In the genomic region with DNA sequence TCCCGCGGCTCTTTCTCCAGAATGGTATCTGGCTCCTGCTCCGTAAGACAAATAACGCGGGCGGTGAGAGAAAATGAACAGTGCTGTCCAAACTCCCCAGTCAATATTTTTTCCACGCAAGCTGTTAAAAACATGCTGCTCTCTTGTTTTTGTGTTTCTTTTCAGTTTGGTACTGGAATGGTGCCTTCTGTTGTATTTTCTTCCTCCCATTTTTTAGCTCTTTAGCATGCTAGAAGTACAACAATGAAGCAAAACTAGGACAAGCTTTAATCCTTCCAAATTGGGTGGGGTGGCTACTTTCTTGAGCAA, we compare ENCODE assay signal across 8 cellular contexts. TPM values are rescaled to one million over a fixed set of nuclear protein-coding genes. Genes with fewer than 3 reads are reported as not detected.
A peak's percentile ranks its signal among the peaks of the same experiment; 100 is the strongest.
DNase-seq lines count a peak whose midpoint lies in the region; ATAC-seq, FAIRE-seq and TF ChIP-seq lines count a peak whose summit lies in the region.

No MANE protein-coding gene starts in this region.

- H3K4me1 ChIP-seq in gastrocnemius medialis: peaks cover 11 to 14% of the 10 kb centered on the region in 2 donors

- H3K9me3 Mint-ChIP-seq in T-cell: no peaks in the 10 kb centered on the region
- peaks cover 11% of the 10 kb centered on the region for H3K9me3 Mint-ChIP-seq in glutamatergic neuron (ENCODE audit: unreplicated experiment)

- DNase-seq in Right ventricle myocardium inferior (ENCODE audit: missing footprints) (no peak), cardiac septum (ENCODE audit: low spot score) (no peak), T-cell (no peak), glutamatergic neuron (no peak), gastrocnemius medialis (no peak), KBM-7 (no peak), HTR-8/SVneo (ENCODE audit: insufficient read length, low spot score) (no peak), NCI-H446 (lab: John Stamatoyannopoulos, UW) (no peak)

- no peaks in the 10 kb centered on the region for H3K9me3 ChIP-seq in gastrocnemius medialis

- peak overlapping the region; percentile 89 to 94 (median 92) for H3K27ac ChIP-seq in gastrocnemius medialis

- peak overlapping the region; percentile 87 to 96 for H3K27ac Mint-ChIP-seq in T-cell
- H3K27ac Mint-ChIP-seq in glutamatergic neuron (ENCODE audit: unreplicated experiment): peak overlapping the region; percentile 26

- POLR2A ChIA-PET in T-cell (lab: Charles Lee): interaction anchor here (0.6 to 0.9 kb wide), 3 partner anchors 13 to 115 kb away, joined by 3 to 4 read pairs (median 3); no protein-coding TSS in a partner anchor

- peak overlapping the region; percentile 84 to 97 (median 94) for H3K4me3 ChIP-seq in gastrocnemius medialis

- TF ChIP-seq POLR2A in gastrocnemius medialis (IDR thresholded peaks at IDR 0.05): no peak

- intact Hi-C loops in Right ventricle myocardium inferior (cut with DNase I): loop anchor here (5.0 kb wide), 1 partner anchor 59 kb away; no protein-coding TSS in a partner anchor
- intact Hi-C loops in cardiac septum (cut with DNase I): loop anchor here (2.0 to 5.0 kb wide), 2 partner anchors 34 to 164 kb away; partner anchors contain the start of gene SIK2
- intact Hi-C loops in gastrocnemius medialis (cut with DNase I; ENCODE audit: low total_unique reads): loop anchor here (1.0 kb wide), 2 partner anchors 30 to 163 kb away; no protein-coding TSS in a partner anchor

- H3K36me3 Mint-ChIP-seq in T-cell (peaks cover 14% of the 10 kb centered on the region), glutamatergic neuron (ENCODE audit: unreplicated experiment) (no peaks in the 10 kb centered on the region)

- in situ Hi-C loops in gastrocnemius medialis (cut with MboI; ENCODE audit: low sequenced_read_pairs in 4 of 4): no loop called here
- in situ Hi-C loops in KBM-7 (cut with MboI; ENCODE audit: low pct_unique_long_range_greater_than_20kb, low sequenced_read_pairs): no loop called here

- FAIRE-seq in HTR-8/SVneo (lab: Jason Lieb, UNC): no peak

- TF ChIP-seq CTCF in glutamatergic neuron (IDR thresholded peaks at IDR 0.05; ENCODE audit: partially characterized antibody, unreplicated experiment): no peak
- TF ChIP-seq CTCF in gastrocnemius medialis (IDR thresholded peaks at IDR 0.05 in 4 of 5, conservative IDR thresholded peaks at IDR 0.05 in 1 of 5): no peak

- H3K27me3 Mint-ChIP-seq in T-cell: no peaks in the 10 kb centered on the region
- peaks cover 7% of the 10 kb centered on the region for H3K27me3 Mint-ChIP-seq in glutamatergic neuron (ENCODE audit: unreplicated experiment)

- H3K4me1 Mint-ChIP-seq in T-cell (peaks cover 38 to 41% (median 39%) of the 10 kb centered on the region in 3 donors), glutamatergic neuron (ENCODE audit: low read depth, unreplicated experiment) (peaks cover 42% of the 10 kb centered on the region)

- ATAC-seq in Right ventricle myocardium inferior: peak; percentile 54
- peak in 1 of 4 experiments; percentile 1 for ATAC-seq in T-cell (replicated peaks in 1 of 4)
- ATAC-seq in gastrocnemius medialis: peak in 1 of 2 donors; percentile 65

- H3K27me3 ChIP-seq in gastrocnemius medialis: no peaks in the 10 kb centered on the region

- H3K36me3 ChIP-seq in gastrocnemius medialis: peaks cover 0 to 5% of the 10 kb centered on the region in 2 donors

- peak overlapping the region; percentile 82 to 100 (median 99) for H3K4me3 Mint-ChIP-seq in T-cell
- peak overlapping the region; percentile 98 for H3K4me3 Mint-ChIP-seq in glutamatergic neuron (ENCODE audit: unreplicated experiment)

- CTCF ChIA-PET in T-cell (lab: Charles Lee): interaction anchor here (0.6 to 3.0 kb wide), 7 partner anchors 10 to 180 kb away, joined by 3 to 23 read pairs (median 8); partner anchors contain the start of gene ALG9 (in 1 of the 2)

RNA-seq across cellular contexts. Expression of gene PPP2R1B, which starts 0.6 kb away (rescaled TPM):
- 7.8 TPM for total RNA-seq in Right ventricle myocardium inferior
- total RNA-seq in cardiac septum: 12.9 TPM
- 10 to 100 TPM; 34.2 to 44.1 (median 37.4) TPM for total RNA-seq in T-cell
- 66.3 TPM for total RNA-seq in glutamatergic neuron (ENCODE audit: unreplicated experiment)
- total RNA-seq in gastrocnemius medialis: 10 to 100 TPM in 2 of 4 donors, 1 to 10 TPM in 2; 7.3 to 16.0 (median 9.4) TPM
